1 cellular context compared by ENCODE assay signal in the genomic region with DNA sequence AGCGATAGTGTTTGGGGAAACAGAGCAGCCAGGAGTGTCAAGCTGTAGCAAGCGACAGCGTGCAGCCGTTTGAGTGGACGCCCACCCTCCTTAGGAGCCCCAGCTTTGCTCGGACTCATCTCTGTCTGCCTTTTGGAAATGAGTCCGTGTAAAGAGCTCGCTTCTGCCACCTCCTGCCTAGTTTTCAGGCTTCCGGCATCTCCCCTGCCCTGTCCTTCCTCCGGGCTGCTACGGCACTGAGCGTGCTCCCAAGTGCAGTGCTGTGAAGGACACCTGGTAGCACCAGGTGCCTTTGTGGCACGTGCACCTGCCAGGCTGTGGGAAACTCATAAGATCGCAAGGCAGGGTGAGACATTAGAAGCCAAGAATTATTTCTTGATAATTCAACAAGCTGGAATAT.
TF ChIP-seq lines count a peak whose summit lies in the region.

No MANE protein-coding gene starts in this region.

TF ChIP-seq in GM23338, 12 proteins besides CTCF, POLR2A, EP300 and RAD21 (continued from another document):
- TF ChIP-seq, protein P1, sequence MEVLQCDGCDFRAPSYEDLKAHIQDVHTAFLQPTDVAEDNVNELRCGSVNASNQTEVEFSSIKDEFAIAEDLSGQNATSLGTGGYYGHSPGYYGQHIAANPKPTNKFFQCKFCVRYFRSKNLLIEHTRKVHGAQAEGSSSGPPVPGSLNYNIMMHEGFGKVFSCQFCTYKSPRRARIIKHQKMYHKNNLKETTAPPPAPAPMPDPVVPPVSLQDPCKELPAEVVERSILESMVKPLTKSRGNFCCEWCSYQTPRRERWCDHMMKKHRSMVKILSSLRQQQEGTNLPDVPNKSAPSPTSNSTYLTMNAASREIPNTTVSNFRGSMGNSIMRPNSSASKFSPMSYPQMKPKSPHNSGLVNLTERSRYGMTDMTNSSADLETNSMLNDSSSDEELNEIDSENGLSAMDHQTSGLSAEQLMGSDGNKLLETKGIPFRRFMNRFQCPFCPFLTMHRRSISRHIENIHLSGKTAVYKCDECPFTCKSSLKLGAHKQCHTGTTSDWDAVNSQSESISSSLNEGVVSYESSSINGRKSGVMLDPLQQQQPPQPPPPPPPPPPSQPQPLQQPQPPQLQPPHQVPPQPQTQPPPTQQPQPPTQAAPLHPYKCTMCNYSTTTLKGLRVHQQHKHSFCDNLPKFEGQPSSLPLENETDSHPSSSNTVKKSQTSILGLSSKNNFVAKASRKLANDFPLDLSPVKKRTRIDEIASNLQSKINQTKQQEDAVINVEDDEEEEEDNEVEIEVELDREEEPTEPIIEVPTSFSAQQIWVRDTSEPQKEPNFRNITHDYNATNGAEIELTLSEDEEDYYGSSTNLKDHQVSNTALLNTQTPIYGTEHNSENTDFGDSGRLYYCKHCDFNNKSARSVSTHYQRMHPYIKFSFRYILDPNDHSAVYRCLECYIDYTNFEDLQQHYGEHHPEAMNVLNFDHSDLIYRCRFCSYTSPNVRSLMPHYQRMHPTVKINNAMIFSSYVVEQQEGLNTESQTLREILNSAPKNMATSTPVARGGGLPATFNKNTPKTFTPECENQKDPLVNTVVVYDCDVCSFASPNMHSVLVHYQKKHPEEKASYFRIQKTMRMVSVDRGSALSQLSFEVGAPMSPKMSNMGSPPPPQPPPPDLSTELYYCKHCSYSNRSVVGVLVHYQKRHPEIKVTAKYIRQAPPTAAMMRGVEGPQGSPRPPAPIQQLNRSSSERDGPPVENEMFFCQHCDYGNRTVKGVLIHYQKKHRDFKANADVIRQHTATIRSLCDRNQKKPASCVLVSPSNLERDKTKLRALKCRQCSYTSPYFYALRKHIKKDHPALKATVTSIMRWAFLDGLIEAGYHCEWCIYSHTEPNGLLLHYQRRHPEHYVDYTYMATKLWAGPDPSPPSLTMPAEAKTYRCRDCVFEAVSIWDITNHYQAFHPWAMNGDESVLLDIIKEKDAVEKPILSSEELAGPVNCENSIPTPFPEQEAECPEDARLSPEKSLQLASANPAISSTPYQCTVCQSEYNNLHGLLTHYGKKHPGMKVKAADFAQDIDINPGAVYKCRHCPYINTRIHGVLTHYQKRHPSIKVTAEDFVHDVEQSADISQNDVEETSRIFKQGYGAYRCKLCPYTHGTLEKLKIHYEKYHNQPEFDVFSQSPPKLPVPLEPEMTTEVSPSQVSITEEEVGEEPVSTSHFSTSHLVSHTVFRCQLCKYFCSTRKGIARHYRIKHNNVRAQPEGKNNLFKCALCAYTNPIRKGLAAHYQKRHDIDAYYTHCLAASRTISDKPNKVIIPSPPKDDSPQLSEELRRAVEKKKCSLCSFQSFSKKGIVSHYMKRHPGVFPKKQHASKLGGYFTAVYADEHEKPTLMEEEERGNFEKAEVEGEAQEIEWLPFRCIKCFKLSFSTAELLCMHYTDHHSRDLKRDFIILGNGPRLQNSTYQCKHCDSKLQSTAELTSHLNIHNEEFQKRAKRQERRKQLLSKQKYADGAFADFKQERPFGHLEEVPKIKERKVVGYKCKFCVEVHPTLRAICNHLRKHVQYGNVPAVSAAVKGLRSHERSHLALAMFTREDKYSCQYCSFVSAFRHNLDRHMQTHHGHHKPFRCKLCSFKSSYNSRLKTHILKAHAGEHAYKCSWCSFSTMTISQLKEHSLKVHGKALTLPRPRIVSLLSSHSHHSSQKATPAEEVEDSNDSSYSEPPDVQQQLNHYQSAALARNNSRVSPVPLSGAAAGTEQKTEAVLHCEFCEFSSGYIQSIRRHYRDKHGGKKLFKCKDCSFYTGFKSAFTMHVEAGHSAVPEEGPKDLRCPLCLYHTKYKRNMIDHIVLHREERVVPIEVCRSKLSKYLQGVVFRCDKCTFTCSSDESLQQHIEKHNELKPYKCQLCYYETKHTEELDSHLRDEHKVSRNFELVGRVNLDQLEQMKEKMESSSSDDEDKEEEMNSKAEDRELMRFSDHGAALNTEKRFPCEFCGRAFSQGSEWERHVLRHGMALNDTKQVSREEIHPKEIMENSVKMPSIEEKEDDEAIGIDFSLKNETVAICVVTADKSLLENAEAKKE (CRISPR knock-in tag; IDR thresholded peaks at IDR 0.05) = no peak
